ENCODE assay signal across 8 cellular contexts in genomic region chr19:15288146-15288963, GRCh38. TPM values are rescaled to one million over a fixed set of nuclear protein-coding genes. Genes with fewer than 3 reads are reported as not detected.
A peak's percentile ranks its signal among the peaks of the same experiment; 100 is the strongest.
DNase-seq lines count a peak whose midpoint lies in the region; ATAC-seq lines count a peak whose summit lies in the region.

No MANE protein-coding gene starts in this region.

- H3K36me3 ChIP-seq in CD8-positive, alpha-beta memory T cell (ENCODE audit: insufficient read depth, low read length) = no peaks in the 10 kb centered on the region

- no peak for ATAC-seq in HG03432 (IDR thresholded peaks at IDR 0.05; ENCODE audit: unreplicated experiment)
- ATAC-seq in HG03280 (IDR thresholded peaks at IDR 0.05; ENCODE audit: unreplicated experiment) = no peak

- H3K9me3 ChIP-seq in CD8-positive, alpha-beta memory T cell (ENCODE audit: low read length) = no peaks in the 10 kb centered on the region

- peak overlapping the region; percentile 48 to 97 (median 78) for H3K27ac Mint-ChIP-seq in CD8-positive, alpha-beta memory T cell
- peak overlapping the region; percentile 38 for H3K27ac Mint-ChIP-seq in activated T-helper 1 cell treated with anti-CD3 and anti-CD28 coated beads, Interleukin-12 subunit alpha, Interleukin-12 subunit beta, Interleukin-2, Interleukin-4 antibody, amounts not matched to agents 30 ng/mL and 10 ng/mL and 1 ng/mL, durations not matched to agents 14 hours and 24 hours and 36 hours
- peak overlapping the region; percentile 78 for H3K27ac Mint-ChIP-seq in stimulated activated naive CD8-positive, alpha-beta T cell treated with anti-CD3 and anti-CD28 coated beads, Interleukin-15, Interleukin-2, amounts not matched to agents 100 ng/mL and 50 ng/mL, for 24 hours

- peaks cover 0 to 3% (median 0%) of the 10 kb centered on the region in 3 donors for H3K36me3 Mint-ChIP-seq in CD8-positive, alpha-beta memory T cell
- H3K36me3 Mint-ChIP-seq in activated T-helper 1 cell treated with anti-CD3 and anti-CD28 coated beads, Interleukin-12 subunit alpha, Interleukin-12 subunit beta, Interleukin-2, Interleukin-4 antibody, amounts not matched to agents 30 ng/mL and 10 ng/mL and 1 ng/mL, durations not matched to agents 14 hours and 24 hours and 36 hours (ENCODE audit: low read depth) = peaks cover 4% of the 10 kb centered on the region
- no peaks in the 10 kb centered on the region for H3K36me3 Mint-ChIP-seq in stimulated activated naive CD8-positive, alpha-beta T cell treated with anti-CD3 and anti-CD28 coated beads, Interleukin-15, Interleukin-2, amounts not matched to agents 100 ng/mL and 50 ng/mL, for 24 hours (ENCODE audit: low read depth)

- CTCF ChIA-PET in CD8-positive, alpha-beta memory T cell (lab: Charles Lee) = interaction anchor here (1.0 kb wide), 1 partner anchor 9 kb away, joined by 3 read pairs; no protein-coding TSS in a partner anchor

- DNase-seq in CD8-positive, alpha-beta memory T cell = no peak
- DNase-seq in MV-4-11 (lab: John Stamatoyannopoulos, UW) (peak; percentile 65), hypothalamus (lab: John Stamatoyannopoulos, UW) (peak in 50 of 51 donors; percentile 18 to 93 (median 77)), AG08396 (ENCODE audit: low spot score) (no peak)
- DNase-seq in activated T-helper 1 cell treated with anti-CD3 and anti-CD28 coated beads, Interleukin-12 subunit alpha, Interleukin-12 subunit beta, Interleukin-2, Interleukin-4 antibody, amounts not matched to agents 30 ng/mL and 10 ng/mL and 1 ng/mL, durations not matched to agents 14 hours and 24 hours and 36 hours (ENCODE audit: low spot score) = no peak

- no peaks in the 10 kb centered on the region for H3K27me3 Mint-ChIP-seq in CD8-positive, alpha-beta memory T cell
- H3K27me3 Mint-ChIP-seq in activated T-helper 1 cell treated with anti-CD3 and anti-CD28 coated beads, Interleukin-12 subunit alpha, Interleukin-12 subunit beta, Interleukin-2, Interleukin-4 antibody, amounts not matched to agents 30 ng/mL and 10 ng/mL and 1 ng/mL, durations not matched to agents 14 hours and 24 hours and 36 hours (ENCODE audit: insufficient read depth) = no peaks in the 10 kb centered on the region
- no peaks in the 10 kb centered on the region for H3K27me3 Mint-ChIP-seq in stimulated activated naive CD8-positive, alpha-beta T cell treated with anti-CD3 and anti-CD28 coated beads, Interleukin-15, Interleukin-2, amounts not matched to agents 100 ng/mL and 50 ng/mL, for 24 hours

- POLR2A ChIA-PET in CD8-positive, alpha-beta memory T cell (lab: Charles Lee) = interaction anchor here (1.9 kb wide), 1 partner anchor 10 kb away, joined by 4 read pairs; no protein-coding TSS in a partner anchor

- peaks cover 95% of the 10 kb centered on the region for H3K4me1 ChIP-seq in CD8-positive, alpha-beta memory T cell (ENCODE audit: insufficient read depth, low read length)

- peaks cover 94 to 100% (median 100%) of the 10 kb centered on the region in 3 donors for H3K4me1 Mint-ChIP-seq in CD8-positive, alpha-beta memory T cell
- peaks cover 91% of the 10 kb centered on the region for H3K4me1 Mint-ChIP-seq in activated T-helper 1 cell treated with anti-CD3 and anti-CD28 coated beads, Interleukin-12 subunit alpha, Interleukin-12 subunit beta, Interleukin-2, Interleukin-4 antibody, amounts not matched to agents 30 ng/mL and 10 ng/mL and 1 ng/mL, durations not matched to agents 14 hours and 24 hours and 36 hours (ENCODE audit: low read depth)
- H3K4me1 Mint-ChIP-seq in stimulated activated naive CD8-positive, alpha-beta T cell treated with anti-CD3 and anti-CD28 coated beads, Interleukin-15, Interleukin-2, amounts not matched to agents 100 ng/mL and 50 ng/mL, for 24 hours (ENCODE audit: low read depth) = peaks cover 99% of the 10 kb centered on the region

- no peaks in the 10 kb centered on the region for H3K9me3 Mint-ChIP-seq in CD8-positive, alpha-beta memory T cell
- no peaks in the 10 kb centered on the region for H3K9me3 Mint-ChIP-seq in activated T-helper 1 cell treated with anti-CD3 and anti-CD28 coated beads, Interleukin-12 subunit alpha, Interleukin-12 subunit beta, Interleukin-2, Interleukin-4 antibody, amounts not matched to agents 30 ng/mL and 10 ng/mL and 1 ng/mL, durations not matched to agents 14 hours and 24 hours and 36 hours
- no peaks in the 10 kb centered on the region for H3K9me3 Mint-ChIP-seq in stimulated activated naive CD8-positive, alpha-beta T cell treated with anti-CD3 and anti-CD28 coated beads, Interleukin-15, Interleukin-2, amounts not matched to agents 100 ng/mL and 50 ng/mL, for 24 hours

- no peaks in the 10 kb centered on the region for H3K27me3 ChIP-seq in CD8-positive, alpha-beta memory T cell (ENCODE audit: insufficient read depth, low read length, poor library complexity, severe bottlenecking)

- H3K4me3 ChIP-seq in CD8-positive, alpha-beta memory T cell (ENCODE audit: low read length) = peak overlapping the region; percentile 29

- intact Hi-C loops in activated T-helper 1 cell treated with anti-CD3 and anti-CD28 coated beads, Interleukin-12 subunit alpha, Interleukin-12 subunit beta, Interleukin-2, Interleukin-4 antibody, amounts not matched to agents 30 ng/mL and 10 ng/mL and 1 ng/mL, durations not matched to agents 14 hours and 24 hours and 36 hours (cut with micrococcal nuclease) = no loop called here

- H3K4me3 Mint-ChIP-seq in CD8-positive, alpha-beta memory T cell = peak overlapping the region; percentile 48 to 78 (median 70)
- peak overlapping the region; percentile 32 for H3K4me3 Mint-ChIP-seq in activated T-helper 1 cell treated with anti-CD3 and anti-CD28 coated beads, Interleukin-12 subunit alpha, Interleukin-12 subunit beta, Interleukin-2, Interleukin-4 antibody, amounts not matched to agents 30 ng/mL and 10 ng/mL and 1 ng/mL, durations not matched to agents 14 hours and 24 hours and 36 hours
- H3K4me3 Mint-ChIP-seq in stimulated activated naive CD8-positive, alpha-beta T cell treated with anti-CD3 and anti-CD28 coated beads, Interleukin-15, Interleukin-2, amounts not matched to agents 100 ng/mL and 50 ng/mL, for 24 hours = peak overlapping the region; percentile 59

- H3K27ac ChIP-seq in CD8-positive, alpha-beta memory T cell (ENCODE audit: low read depth, low read length) = no peak overlapping the region

RNA-seq across cellular contexts. Expression of gene BRD4, which starts 44.0 kb away (rescaled TPM):
- total RNA-seq in CD8-positive, alpha-beta memory T cell = 100 to 1,000 TPM; 101 to 109 TPM
- polyA plus RNA-seq in CD8-positive, alpha-beta memory T cell = 35.3 TPM
- total RNA-seq in activated T-helper 1 cell treated with anti-CD3 and anti-CD28 coated beads, Interleukin-12 subunit alpha, Interleukin-12 subunit beta, Interleukin-2, Interleukin-4 antibody, amounts not matched to agents 30 ng/mL and 10 ng/mL and 1 ng/mL, durations not matched to agents 14 hours and 24 hours and 36 hours = 122 and 129 TPM in 2 replicates

RNA-seq across cellular contexts. Expression of gene EPHX3, which starts 56.1 kb away (rescaled TPM):
- total RNA-seq in CD8-positive, alpha-beta memory T cell = not detected
- polyA plus RNA-seq in CD8-positive, alpha-beta memory T cell = not detected
- 0.20 TPM in 1 of 2 replicates, not detected in the other for total RNA-seq in activated T-helper 1 cell treated with anti-CD3 and anti-CD28 coated beads, Interleukin-12 subunit alpha, Interleukin-12 subunit beta, Interleukin-2, Interleukin-4 antibody, amounts not matched to agents 30 ng/mL and 10 ng/mL and 1 ng/mL, durations not matched to agents 14 hours and 24 hours and 36 hours

Comparison
In these comparisons a context has a peak if more than half of its experiments do, and no peak if none do; other contexts are left out.
1. DNase-seq: peak in MV-4-11 (single experiment) and hypothalamus (50 of 51); none in CD8-positive, alpha-beta memory T cell (0 of 5), activated T-helper 1 cell treated with anti-CD3 and anti-CD28 coated beads, Interleukin-12 subunit alpha, Interleukin-12 subunit beta, Interleukin-2, Interleukin-4 antibody, amounts not matched to agents 30 ng/mL and 10 ng/mL and 1 ng/mL, durations not matched to agents 14 hours and 24 hours and 36 hours (single experiment) and AG08396 (single experiment).
2. Peak in every context shown above with its lines, with median percentiles within 50 percentile points of each other: H3K27ac Mint-ChIP-seq and H3K4me3 Mint-ChIP-seq.